ENCODE assay signal across 12 cellular contexts in the genomic region with DNA sequence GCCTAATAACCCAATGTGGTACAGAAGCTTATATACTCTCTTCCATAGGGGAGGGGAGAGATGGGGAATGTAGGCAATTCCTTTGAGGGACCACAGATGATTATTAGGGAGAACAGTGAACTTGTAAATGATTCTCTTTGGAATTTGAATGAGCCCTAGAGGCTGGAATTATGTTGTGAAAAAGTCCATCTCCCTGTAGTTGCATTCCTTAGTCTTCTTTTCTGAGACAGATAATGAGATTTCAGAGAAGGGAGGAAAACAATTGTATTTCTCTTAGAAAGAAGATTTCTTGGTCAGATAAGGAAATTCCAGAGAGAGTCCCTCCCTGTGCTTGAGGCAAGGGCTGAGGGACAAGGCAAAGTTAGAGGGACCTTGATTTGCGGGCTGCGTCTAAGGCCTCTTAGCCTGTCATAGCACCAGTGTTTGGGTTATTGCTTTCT.
DNase-seq lines count a peak whose midpoint lies in the region; ATAC-seq and TF ChIP-seq lines count a peak whose summit lies in the region.
"Had no signal": no experiment of that assay in that cellular context is flagged by ENCODE, and none has a peak within 500 bp of the region (broad histone marks: within the 10 kb centered on the region; RNA-seq: fewer than 3 reads in every experiment).

No MANE protein-coding gene starts in this region.

- peaks cover 14% of the 10 kb centered on the region for H3K9me3 ChIP-seq in mesodermal cell (ENCODE audit: control insufficient read depth, low read length)
- H3K9me3 ChIP-seq in Karpas-422 (ENCODE audit: low read length): peaks cover 13% of the 10 kb centered on the region

- H3K4me3 ChIP-seq in AG10803 (ENCODE audit: low read length) (no peak overlapping the region), cardiac fibroblast (replicated peaks in 1 of 2; ENCODE audit: low read depth in 2 of 2, low read length in 2 of 2) (no peak overlapping the region), mesodermal cell (ENCODE audit: extremely low read depth, insufficient read depth, low read length, poor library complexity, severe bottlenecking) (no peak overlapping the region), Karpas-422 (ENCODE audit: low read length) (no peak overlapping the region)
- H3K4me3 ChIP-seq: BLaER1 had no signal

- H3K9me2 ChIP-seq in Karpas-422 (replicated peaks; ENCODE audit: insufficient read depth, low read length): no peaks in the 10 kb centered on the region

- 83% methylated on average over 2 of the region's 2 CpGs; no CpG with 5 or more reads in 1 of the 2 experiments for WGBS in mesodermal cell (ENCODE audit: insufficient coverage in 2 of 2), 2 experiments

- no peak for ATAC-seq in stimulated activated naive CD8-positive, alpha-beta T cell treated with anti-CD3 and anti-CD28 coated beads, Interleukin-15, Interleukin-2, amounts not matched to agents 100 U/mL and 50 U/mL, for 24 hours

- no peaks in the 10 kb centered on the region for H3K79me2 ChIP-seq in Karpas-422 (ENCODE audit: low read length)

- no peak overlapping the region for H3K9ac ChIP-seq in Karpas-422 (ENCODE audit: low read length)
- H3K9ac ChIP-seq: BLaER1, KMS-11 had no signal

- H3K36me3 ChIP-seq in mesodermal cell (ENCODE audit: control insufficient read depth, insufficient read depth, low read length): no peaks in the 10 kb centered on the region
- no peaks in the 10 kb centered on the region; the same call in 1 of the 2 replicates for H3K36me3 ChIP-seq in Karpas-422 (ENCODE audit: insufficient read depth, low read length)
- H3K36me3 ChIP-seq: BLaER1 had no signal

- H2AFZ ChIP-seq in Karpas-422 (ENCODE audit: low read length): no peak overlapping the region

- H3K27ac ChIP-seq in mesodermal cell (ENCODE audit: low read depth, low read length, severe bottlenecking): peak overlapping the region; percentile 98
- H3K27ac ChIP-seq in Karpas-422 (ENCODE audit: low read length): no peak overlapping the region
- H3K27ac ChIP-seq: BLaER1, KMS-11 had no signal

- DNase-seq in AG10803 (ENCODE audit: low read depth): peak; percentile 75
- peak; percentile 29 for DNase-seq in HT-29 (ENCODE audit: low spot score)
- DNase-seq in cardiac fibroblast (ENCODE audit: low read depth in 2 of 2): peak; percentile 7 to 15
- no peak for DNase-seq in stimulated activated naive CD8-positive, alpha-beta T cell treated with anti-CD3 and anti-CD28 coated beads, Interleukin-15, Interleukin-2, amounts not matched to agents 100 U/mL and 50 U/mL, for 24 hours
- DNase-seq in stimulated activated CD4-positive, alpha-beta T cell treated with anti-CD3 and anti-CD28 coated beads, Interleukin-15, amount 100 ng/mL, for 24 hours: no peak
- DNase-seq in Karpas-422: no peak
- no peak for DNase-seq in NCI-H1417 (lab: John Stamatoyannopoulos, UW)
- DNase-seq: HCEC 1CT, NCI-H2029 treated with DMSO at 0.1 percent for 48 hours had no signal

- H4K20me1 ChIP-seq in Karpas-422 (ENCODE audit: insufficient read depth, low read depth, low read length): no peaks in the 10 kb centered on the region
- H4K20me1 ChIP-seq: BLaER1 had no signal

- TF ChIP-seq CTCF in AG10803 (conservative IDR thresholded peaks at IDR 0.05; ENCODE audit: low read length) (no peak), cardiac fibroblast (IDR thresholded peaks at IDR 0.05; ENCODE audit: low read depth, low read length) (no peak)

- H3K4me1 ChIP-seq in mesodermal cell (ENCODE audit: control insufficient read depth, insufficient read depth, low read length, poor library complexity, severe bottlenecking) (peaks cover 12% of the 10 kb centered on the region), Karpas-422 (ENCODE audit: low read length) (peaks cover 15% of the 10 kb centered on the region)
- H3K4me1 ChIP-seq: BLaER1 had no signal

- H3K27me3 ChIP-seq in Karpas-422 (ENCODE audit: low read length): no peaks in the 10 kb centered on the region
- H3K27me3 ChIP-seq: BLaER1 had no signal

- H3K4me2 ChIP-seq in Karpas-422 (ENCODE audit: low read depth, low read length, poor library complexity, severe bottlenecking): no peak overlapping the region
- H3K4me2 ChIP-seq: BLaER1, KMS-11 had no signal

Comparison
In these comparisons a context has a peak if more than half of its experiments do, and no peak if none do; other contexts are left out.
1. DNase-seq: peak in AG10803 (single experiment), HT-29 (single experiment) and cardiac fibroblast (2 of 2); none in stimulated activated naive CD8-positive, alpha-beta T cell treated with anti-CD3 and anti-CD28 coated beads, Interleukin-15, Interleukin-2, amounts not matched to agents 100 U/mL and 50 U/mL, for 24 hours (single experiment), stimulated activated CD4-positive, alpha-beta T cell treated with anti-CD3 and anti-CD28 coated beads, Interleukin-15, amount 100 ng/mL, for 24 hours (single experiment), Karpas-422 (single experiment) and NCI-H1417 (0 of 3).